ENCODE assay signal across 1 cellular context in genomic region chr2:28389399-28390240, GRCh38.
TF ChIP-seq lines count a peak whose summit lies in the region.

No MANE protein-coding gene starts in this region.

TF ChIP-seq in HepG2, 621 proteins besides CTCF, POLR2A, EP300 and RAD21 (continued from another document):
- no peak for TF ChIP-seq AKNA (CRISPR knock-in tag; IDR thresholded peaks at IDR 0.05; ENCODE audit: borderline replicate concordance)
- TF ChIP-seq ZNF772 (CRISPR knock-in tag; IDR thresholded peaks at IDR 0.05), result peak; percentile 64
- TF ChIP-seq ZFP62 (CRISPR knock-in tag; IDR thresholded peaks at IDR 0.05), result no peak
- no peak for TF ChIP-seq TEAD2 (CRISPR knock-in tag; IDR thresholded peaks at IDR 0.05)
- TF ChIP-seq KDM5B (CRISPR knock-in tag; IDR thresholded peaks at IDR 0.05; ENCODE audit: borderline replicate concordance), result no peak
- TF ChIP-seq RBFOX2 (IDR thresholded peaks at IDR 0.05; ENCODE audit: low read depth, low read length), result no peak
- TF ChIP-seq ZNF768 (CRISPR knock-in tag; IDR thresholded peaks at IDR 0.05), result peak; percentile 73; the same call in 1 of the 2 replicates
- peak; percentile 13; the same call in 1 of the 2 replicates for TF ChIP-seq ZGPAT (CRISPR knock-in tag; IDR thresholded peaks at IDR 0.05)
- peak; percentile 73 for TF ChIP-seq HNRNPLL (IDR thresholded peaks at IDR 0.05; ENCODE audit: low read depth, low read length, poor library complexity, severe bottlenecking)
